ENCODE assay signal across 1 cellular context in the genomic region with DNA sequence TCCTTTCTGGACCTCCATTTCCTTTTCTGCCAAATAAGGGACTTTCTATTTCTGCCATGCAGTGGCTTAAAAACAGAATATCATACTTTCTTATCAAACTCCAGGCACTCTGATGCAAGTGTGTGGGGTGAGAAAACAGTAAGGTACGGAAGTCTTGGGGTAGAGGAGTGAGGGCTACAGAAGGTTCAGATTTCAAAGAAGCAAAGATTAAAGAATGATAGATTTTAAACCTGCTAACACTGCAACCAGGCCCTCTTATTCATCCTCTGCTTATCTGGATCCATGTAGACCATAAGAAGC.
TF ChIP-seq lines count a peak whose summit lies in the region.

No MANE protein-coding gene starts in this region.

TF ChIP-seq in HepG2, 621 proteins besides CTCF, POLR2A, EP300 and RAD21 (continued from another document):
- TF ChIP-seq, protein P1, sequence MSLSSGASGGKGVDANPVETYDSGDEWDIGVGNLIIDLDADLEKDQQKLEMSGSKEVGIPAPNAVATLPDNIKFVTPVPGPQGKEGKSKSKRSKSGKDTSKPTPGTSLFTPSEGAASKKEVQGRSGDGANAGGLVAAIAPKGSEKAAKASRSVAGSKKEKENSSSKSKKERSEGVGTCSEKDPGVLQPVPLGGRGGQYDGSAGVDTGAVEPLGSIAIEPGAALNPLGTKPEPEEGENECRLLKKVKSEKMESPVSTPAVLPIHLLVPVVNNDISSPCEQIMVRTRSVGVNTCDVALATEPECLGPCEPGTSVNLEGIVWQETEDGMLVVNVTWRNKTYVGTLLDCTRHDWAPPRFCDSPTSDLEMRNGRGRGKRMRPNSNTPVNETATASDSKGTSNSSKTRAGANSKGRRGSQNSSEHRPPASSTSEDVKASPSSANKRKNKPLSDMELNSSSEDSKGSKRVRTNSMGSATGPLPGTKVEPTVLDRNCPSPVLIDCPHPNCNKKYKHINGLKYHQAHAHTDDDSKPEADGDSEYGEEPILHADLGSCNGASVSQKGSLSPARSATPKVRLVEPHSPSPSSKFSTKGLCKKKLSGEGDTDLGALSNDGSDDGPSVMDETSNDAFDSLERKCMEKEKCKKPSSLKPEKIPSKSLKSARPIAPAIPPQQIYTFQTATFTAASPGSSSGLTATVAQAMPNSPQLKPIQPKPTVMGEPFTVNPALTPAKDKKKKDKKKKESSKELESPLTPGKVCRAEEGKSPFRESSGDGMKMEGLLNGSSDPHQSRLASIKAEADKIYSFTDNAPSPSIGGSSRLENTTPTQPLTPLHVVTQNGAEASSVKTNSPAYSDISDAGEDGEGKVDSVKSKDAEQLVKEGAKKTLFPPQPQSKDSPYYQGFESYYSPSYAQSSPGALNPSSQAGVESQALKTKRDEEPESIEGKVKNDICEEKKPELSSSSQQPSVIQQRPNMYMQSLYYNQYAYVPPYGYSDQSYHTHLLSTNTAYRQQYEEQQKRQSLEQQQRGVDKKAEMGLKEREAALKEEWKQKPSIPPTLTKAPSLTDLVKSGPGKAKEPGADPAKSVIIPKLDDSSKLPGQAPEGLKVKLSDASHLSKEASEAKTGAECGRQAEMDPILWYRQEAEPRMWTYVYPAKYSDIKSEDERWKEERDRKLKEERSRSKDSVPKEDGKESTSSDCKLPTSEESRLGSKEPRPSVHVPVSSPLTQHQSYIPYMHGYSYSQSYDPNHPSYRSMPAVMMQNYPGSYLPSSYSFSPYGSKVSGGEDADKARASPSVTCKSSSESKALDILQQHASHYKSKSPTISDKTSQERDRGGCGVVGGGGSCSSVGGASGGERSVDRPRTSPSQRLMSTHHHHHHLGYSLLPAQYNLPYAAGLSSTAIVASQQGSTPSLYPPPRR (CRISPR knock-in tag; IDR thresholded peaks at IDR 0.05; ENCODE audit: borderline replicate concordance): no peak
- no peak for TF ChIP-seq KAT2B (IDR thresholded peaks at IDR 0.05; ENCODE audit: borderline replicate concordance, low read depth, low read length)
- no peak for TF ChIP-seq ZNF558 (CRISPR knock-in tag; IDR thresholded peaks at IDR 0.05; ENCODE audit: borderline replicate concordance)
- no peak for TF ChIP-seq ZNF501 (CRISPR knock-in tag; IDR thresholded peaks at IDR 0.05)
- TF ChIP-seq RARA (CRISPR knock-in tag; IDR thresholded peaks at IDR 0.05): no peak
- TF ChIP-seq, protein P2, sequence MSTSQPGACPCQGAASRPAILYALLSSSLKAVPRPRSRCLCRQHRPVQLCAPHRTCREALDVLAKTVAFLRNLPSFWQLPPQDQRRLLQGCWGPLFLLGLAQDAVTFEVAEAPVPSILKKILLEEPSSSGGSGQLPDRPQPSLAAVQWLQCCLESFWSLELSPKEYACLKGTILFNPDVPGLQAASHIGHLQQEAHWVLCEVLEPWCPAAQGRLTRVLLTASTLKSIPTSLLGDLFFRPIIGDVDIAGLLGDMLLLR (CRISPR knock-in tag; IDR thresholded peaks at IDR 0.05): no peak
